8 cellular contexts compared by ENCODE assay signal in the genomic region with DNA sequence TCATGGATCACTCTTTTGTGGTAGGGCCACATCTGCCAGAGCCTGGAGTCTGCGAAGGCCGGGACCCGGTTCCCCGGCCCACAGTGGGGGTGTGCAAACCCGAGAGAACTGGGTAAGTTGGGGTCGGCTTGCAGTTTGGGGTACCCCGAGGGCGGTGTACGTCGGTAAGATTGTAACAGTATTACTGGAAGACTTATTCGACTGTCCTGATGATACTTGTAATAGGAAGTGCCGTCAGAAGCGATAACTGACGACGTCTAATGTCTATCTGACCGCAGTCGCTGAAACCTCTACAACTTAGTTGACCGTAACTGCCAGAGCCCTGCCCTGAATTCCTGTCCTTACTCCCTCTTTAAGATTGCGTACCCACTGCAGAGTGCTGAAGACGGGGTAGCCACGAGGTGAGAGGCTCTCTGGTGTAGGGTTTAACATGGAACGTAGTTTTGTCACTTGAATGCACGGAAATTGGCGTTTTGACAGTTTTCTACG. TPM values are rescaled to one million over a fixed set of nuclear protein-coding genes. Genes with fewer than 3 reads are reported as not detected.
DNase-seq lines count a peak whose midpoint lies in the region; ATAC-seq and TF ChIP-seq lines count a peak whose summit lies in the region.

No MANE protein-coding gene starts in this region.

- H2AFZ ChIP-seq in SK-N-SH (ENCODE audit: low read depth) = no peak overlapping the region
- H2AFZ ChIP-seq in KMS-11 (ENCODE audit: low read depth) = 0 out of 2 replicates have a peak overlapping the region, but pooled peaks have one; percentile 30

- H3K9me2 ChIP-seq in SK-N-SH = no peaks in the 10 kb centered on the region

- intact Hi-C loops in breast epithelium (cut with DNase I; ENCODE audit: low total_unique reads) (no loop called here), lower leg skin (cut with DNase I; ENCODE audit: low total_unique reads) (no loop called here), transverse colon (cut with DNase I; ENCODE audit: low total_unique reads) (no loop called here)

- 2% methylated on average over 22 of the region's 25 CpGs for WGBS in SK-N-SH (ENCODE audit: low lambda C conversion rate)
- 0% methylated on average over 21 to 25 of the region's 25 CpGs for WGBS in lower leg skin, 2 donors
- 0 to 1% methylated on average over 7 to 25 of the region's 25 CpGs for WGBS in transverse colon (ENCODE audit: low coverage in 1 of 2), 2 donors

- H3K79me2 ChIP-seq in SK-N-SH (ENCODE audit: insufficient read depth) (peaks cover 46% of the 10 kb centered on the region), KMS-11 (ENCODE audit: insufficient read depth, low read depth) (peaks cover 34% of the 10 kb centered on the region)

- DNase-seq in SK-N-SH (no peak), breast epithelium (ENCODE audit: low spot score in 2 of 2) (no peak), lower leg skin (ENCODE audit: low spot score in 2 of 2) (no peak), transverse colon (no peak), NOMO-1 treated with dmso at 0.1 percent for 144 hours (lab: John Stamatoyannopoulos, UW; ENCODE audit: unreplicated experiment) (no peak), NCI-H187 treated with DMSO at 0.1 percent for 48 hours (lab: John Stamatoyannopoulos, UW) (no peak)

- H3K4me1 ChIP-seq in SK-N-SH (ENCODE audit: control insufficient read depth in 1 of 2, insufficient read depth in 2 of 2, low read depth in 1 of 2, low read length in 1 of 2) (peaks cover 25 to 36% of the 10 kb centered on the region in 2 experiments; a peak in 3 of 4 replicates), KMS-11 (ENCODE audit: low read depth, poor library complexity, severe bottlenecking) (peaks cover 18% of the 10 kb centered on the region), breast epithelium (peaks cover 0 to 6% of the 10 kb centered on the region in 2 donors), transverse colon (peaks cover 14 to 47% (median 32%) of the 10 kb centered on the region in 4 donors)

- POLR2A ChIA-PET in SK-N-SH (lab: Yijun Ruan, JAX) = interaction anchor here (0.9 to 2.1 kb wide), 14 partner anchors 11 to 145 kb away, joined by 3 to 25 read pairs (median 6); partner anchors contain the start of gene CENPV

- no peak for TF ChIP-seq POLR2A in breast epithelium (IDR thresholded peaks at IDR 0.05)
- TF ChIP-seq POLR2A in lower leg skin (IDR thresholded peaks at IDR 0.05) = no peak
- no peak for TF ChIP-seq POLR2A in transverse colon (IDR thresholded peaks at IDR 0.05)

- H3K27me3 ChIP-seq in SK-N-SH (ENCODE audit: insufficient read depth) (no peaks in the 10 kb centered on the region), KMS-11 (ENCODE audit: insufficient read depth, low read depth) (no peaks in the 10 kb centered on the region), breast epithelium (no peaks in the 10 kb centered on the region), transverse colon (no peaks in the 10 kb centered on the region)

- peaks cover 30% of the 10 kb centered on the region for H3F3A ChIP-seq in SK-N-SH (replicated peaks; ENCODE audit: insufficient read depth)

- CTCF ChIA-PET in SK-N-SH (lab: Yijun Ruan, JAX) = interaction anchor here (0.7 to 33.7 kb wide), 6 partner anchors 10 to 81 kb away, joined by 3 to 746 read pairs (median 6); no protein-coding TSS in a partner anchor

- H3K4me2 ChIP-seq in SK-N-SH = peak overlapping the region; percentile 93
- H3K4me2 ChIP-seq in KMS-11 = peak overlapping the region; percentile 91

- H3K4me3 ChIP-seq in SK-N-SH (ENCODE audit: low read depth in 2 of 2, low read length in 1 of 2) (peak overlapping the region; percentile 87 to 98), KMS-11 (IDR thresholded peaks at IDR 0.05; ENCODE audit: insufficient read depth, low read depth, low read length) (no peak overlapping the region), breast epithelium (peak overlapping the region; percentile 87 to 92 (median 91)), lower leg skin (ENCODE audit: low read depth, poor library complexity, severe bottlenecking) (peak overlapping the region; percentile 93), transverse colon (peak overlapping the region; percentile 63 to 96 (median 79))

- TF ChIP-seq CTCF in SK-N-SH (IDR thresholded peaks at IDR 0.05) = no peak
- no peak for TF ChIP-seq CTCF in KMS-11 (conservative IDR thresholded peaks at IDR 0.05; ENCODE audit: low read depth, low read length)
- no peak for TF ChIP-seq CTCF in breast epithelium (IDR thresholded peaks at IDR 0.05)
- no peak for TF ChIP-seq CTCF in lower leg skin (IDR thresholded peaks at IDR 0.05)
- no peak for TF ChIP-seq CTCF in transverse colon (IDR thresholded peaks at IDR 0.05)

- peaks cover 41 to 42% of the 10 kb centered on the region in 2 experiments for H3K36me3 ChIP-seq in SK-N-SH (replicated peaks in 1 of 2; ENCODE audit: control insufficient read depth in 1 of 2, insufficient read depth in 2 of 2, low read length in 1 of 2)
- peaks cover 7% of the 10 kb centered on the region; the same call in 1 of the 2 replicates for H3K36me3 ChIP-seq in KMS-11 (ENCODE audit: insufficient read depth)
- H3K36me3 ChIP-seq in breast epithelium = no peaks in the 10 kb centered on the region
- H3K36me3 ChIP-seq in transverse colon = peaks cover 0 to 21% (median 8%) of the 10 kb centered on the region in 4 donors

- H3K27ac ChIP-seq in SK-N-SH (ENCODE audit: low read depth in 2 of 2, low read length in 1 of 2) (peak overlapping the region; percentile 66 to 78), KMS-11 (peak overlapping the region; percentile 68), breast epithelium (peak overlapping the region; percentile 86 to 91), transverse colon (peak overlapping the region; percentile 84 to 97 (median 94))

- H3K9me3 ChIP-seq in SK-N-SH = no peaks in the 10 kb centered on the region
- H3K9me3 ChIP-seq in breast epithelium = no peaks in the 10 kb centered on the region
- no peaks in the 10 kb centered on the region for H3K9me3 ChIP-seq in transverse colon

- no peak for TF ChIP-seq RAD21 in SK-N-SH (IDR thresholded peaks at IDR 0.05; ENCODE audit: low read length)

- no peak for ATAC-seq in SK-N-SH treated with all-trans-retinoic acid at 6 μM for 48 hours

- peaks cover 50% of the 10 kb centered on the region for H4K20me1 ChIP-seq in SK-N-SH (ENCODE audit: insufficient read depth)
- H4K20me1 ChIP-seq in KMS-11 (ENCODE audit: insufficient read depth) = no peaks in the 10 kb centered on the region

- in situ Hi-C loops in transverse colon (cut with MboI; ENCODE audit: low pct_ligation_motif_present in 1 of 4, low pct_unique_long_range_greater_than_20kb in 1 of 4, low sequenced_read_pairs in 3 of 4) = loop anchor here in 2 of 4 donors (10.0 kb wide), 1 partner anchor 55 kb away; the partner anchor contains the start of gene UBB (in 2 of the 2)

- TF ChIP-seq EP300 in SK-N-SH (IDR thresholded peaks at IDR 0.05; ENCODE audit: borderline replicate concordance in 1 of 2, low read depth in 1 of 2, low read length in 1 of 2) (no peak), transverse colon (IDR thresholded peaks at IDR 0.05; ENCODE audit: low read depth) (no peak)

- peak overlapping the region; percentile 96 for H3K9ac ChIP-seq in SK-N-SH
- peak overlapping the region; percentile 88 for H3K9ac ChIP-seq in KMS-11

TF ChIP-seq in SK-N-SH, 30 proteins besides CTCF, POLR2A, EP300 and RAD21:
- TF ChIP-seq PBX3 (IDR thresholded peaks at IDR 0.05) (no peak), GABPA (IDR thresholded peaks at IDR 0.05; ENCODE audit: low read depth) (no peak), JUND (IDR thresholded peaks at IDR 0.05) (no peak), MXI1 (IDR thresholded peaks at IDR 0.05; ENCODE audit: low read depth, low read length) (no peak), TCF12 (IDR thresholded peaks at IDR 0.05) (no peak)

TF ChIP-seq in SK-N-SH treated with all-trans-retinoic acid at 6 μM for 48 hours, 23 proteins besides CTCF, POLR2A, EP300 and RAD21:
- TF ChIP-seq ZNF8 (CRISPR knock-in tag; IDR thresholded peaks at IDR 0.05) = no peak
TF ChIP-seq in SK-N-SH treated with all-trans-retinoic acid at 6 μM for 48 hours: peak in this region for 0.

RNA-seq across cellular contexts. Expression of gene TRPV2, which starts 24.0 kb away (rescaled TPM):
- 10.5 and 11.0 TPM in 2 replicates for polyA plus RNA-seq in SK-N-SH (2012; rRNA removed)
- polyA plus RNA-seq in SK-N-SH (2012; cell fraction: cytosol; rRNA removed) = 4.3 and 5.9 TPM in 2 replicates
- polyA plus RNA-seq in SK-N-SH (2012; cell fraction: nucleus; rRNA removed) = 10.6 and 16.4 TPM in 2 replicates
- 10 to 100 TPM in 2 of 3 donors, 1 to 10 TPM in 1; 6.6 to 14.2 (median 11.3) TPM for total RNA-seq in breast epithelium
- total RNA-seq in lower leg skin = 1 to 10 TPM; 3.3 to 8.9 (median 6.9) TPM
- total RNA-seq in transverse colon = 1 to 10 TPM; 2.4 to 8.2 (median 4.4) TPM

RNA-seq across cellular contexts. Expression of gene LRRC75A, which starts 52.6 kb away (rescaled TPM):
- polyA plus RNA-seq in SK-N-SH (2012; rRNA removed) = 1.2 and 1.3 TPM in 2 replicates
- polyA plus RNA-seq in SK-N-SH (2012; cell fraction: cytosol; rRNA removed) = 0.60 and 0.71 TPM in 2 replicates
- 1.8 and 2.0 TPM in 2 replicates for polyA plus RNA-seq in SK-N-SH (2012; cell fraction: nucleus; rRNA removed)
- total RNA-seq in breast epithelium (1 to 10 TPM; 1.5 to 3.3 (median 1.6) TPM), lower leg skin (1 to 10 TPM in 2 of 4 donors, under 1 TPM in 2; 0.74 to 1.6 (median 0.99) TPM), transverse colon (100 to 1,000 TPM in 2 of 4 donors, 10 to 100 TPM in 2; 67.9 to 194 (median 115) TPM)

RNA-seq across cellular contexts. Expression of gene UBB, which starts 58.5 kb away (rescaled TPM):
- polyA plus RNA-seq in SK-N-SH (2012; rRNA removed) = 2,465 and 2,693 TPM in 2 replicates
- polyA plus RNA-seq in SK-N-SH (2012; cell fraction: cytosol; rRNA removed) = 2,233 and 2,530 TPM in 2 replicates
- 1,335 and 1,473 TPM in 2 replicates for polyA plus RNA-seq in SK-N-SH (2012; cell fraction: nucleus; rRNA removed)
- total RNA-seq in breast epithelium (100 to 1,000 TPM; 735 to 835 (median 828) TPM), lower leg skin (100 to 1,000 TPM; 606 to 678 (median 615) TPM), transverse colon (1,000 to 10,000 TPM in 1 of 4 donors, 100 to 1,000 TPM in 3; 426 to 1,167 (median 805) TPM)

Comparison
In these comparisons a context has a peak if more than half of its experiments do, and no peak if none do; other contexts are left out.
1. RNA of gene LRRC75A, which starts 52.6 kb away (total RNA-seq): 67.9 to 194 TPM in transverse colon; 1.5 to 3.3 TPM in breast epithelium and 0.74 to 1.6 TPM in lower leg skin; every median in the first group is over 10 times any median in the second.
2. Peak in every context shown above with its lines, with median percentiles within 50 percentile points of each other: H3K27ac ChIP-seq.